Comparison of ENCODE assay signal across 11 cellular contexts in the genomic region with DNA sequence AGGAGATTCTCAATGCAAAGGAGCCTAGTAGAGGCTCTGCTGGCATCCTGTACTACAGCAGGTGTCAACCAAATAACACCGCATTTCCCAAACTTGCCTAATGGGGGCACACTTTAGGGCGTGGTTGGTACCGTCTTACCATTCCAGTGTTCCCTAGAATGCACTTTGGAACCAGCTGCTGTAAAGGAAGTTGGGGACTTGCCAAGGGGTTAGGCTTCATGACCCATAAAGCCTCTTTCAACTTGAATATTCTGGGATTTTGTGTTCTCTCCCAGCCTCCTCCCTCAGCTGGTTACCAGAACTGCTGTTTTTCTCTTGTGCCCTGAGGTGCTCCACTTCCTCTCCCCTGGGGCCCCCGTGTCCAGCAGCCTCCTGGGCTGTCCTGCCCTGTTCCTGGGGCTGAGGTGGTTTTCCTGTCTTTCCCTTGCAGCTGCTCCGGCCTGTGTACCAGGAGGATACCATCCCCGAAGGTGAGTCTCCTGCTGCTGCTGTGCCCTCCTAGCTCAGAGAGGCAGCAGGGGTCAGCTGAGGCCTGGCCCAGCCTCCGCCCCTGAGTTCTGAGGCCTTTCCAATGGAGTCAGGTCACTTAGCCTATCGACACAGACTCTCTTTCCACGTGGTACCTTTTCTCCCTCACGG. TPM values are rescaled to one million over a fixed set of nuclear protein-coding genes. Genes with fewer than 3 reads are reported as not detected.
DNase-seq lines count a peak whose midpoint lies in the region; ATAC-seq, FAIRE-seq and TF ChIP-seq lines count a peak whose summit lies in the region.
"Had no signal": no experiment of that assay in that cellular context is flagged by ENCODE, and none has a peak within 500 bp of the region (broad histone marks: within the 10 kb centered on the region; RNA-seq: fewer than 3 reads in every experiment).

No MANE protein-coding gene starts in this region.

- intact Hi-C loops in kidney (cut with DNase I): no loop called here
- intact Hi-C loops in left lung (cut with DNase I): no loop called here

- H3K27ac ChIP-seq in kidney (ENCODE audit: low read depth in 2 of 2, low read length in 2 of 2) (peak overlapping the region; percentile 68 to 78), left lung (no peak overlapping the region)
- H3K27ac ChIP-seq: epithelial cell of prostate, neutrophil, SJSA1 had no signal

- peak; percentile 20 for DNase-seq in AG09319 (ENCODE audit: extremely low read depth, low read depth)
- DNase-seq in GM13977 (ENCODE audit: low spot score): no peak
- DNase-seq in SW480 (ENCODE audit: low spot score): peak; percentile 13
- no peak for DNase-seq in kidney
- DNase-seq in left lung: no peak
- DNase-seq in T1000 (lab: John Stamatoyannopoulos, UW): no peak

- FAIRE-seq in kidney (lab: Jason Lieb, UNC): no peak

- TF ChIP-seq CTCF in AG09319 (IDR thresholded peaks at IDR 0.05; ENCODE audit: low read depth, low read length) (peak; percentile 12), GM13977 (IDR thresholded peaks at IDR 0.05; ENCODE audit: extremely low read depth, insufficient read depth, missing control alignments) (peak; percentile 33), kidney (IDR thresholded peaks at IDR 0.05; ENCODE audit: borderline replicate concordance, extremely low read depth, insufficient read depth) (peak; percentile 22), left lung (IDR thresholded peaks at IDR 0.05) (no peak)

- ATAC-seq in left lung (no peak), GM19452 (IDR thresholded peaks at IDR 0.05; ENCODE audit: unreplicated experiment) (no peak), HG02798 (IDR thresholded peaks at IDR 0.05; ENCODE audit: poor library complexity, unreplicated experiment) (no peak)

- H3K9me3 ChIP-seq in kidney (ENCODE audit: control insufficient read depth in 1 of 2, low read length in 2 of 2): no peaks in the 10 kb centered on the region
- no peaks in the 10 kb centered on the region for H3K9me3 ChIP-seq in left lung
- H3K9me3 ChIP-seq: neutrophil, SJSA1 had no signal

- no peak overlapping the region for H3K9ac ChIP-seq in kidney (ENCODE audit: low read length in 2 of 2)

- H3K4me1 ChIP-seq in kidney (ENCODE audit: control insufficient read depth in 1 of 2, insufficient read depth in 1 of 2, low read depth in 1 of 2, low read length in 2 of 2) (peaks cover 46 to 48% of the 10 kb centered on the region in 2 donors), left lung (peaks cover 2 to 41% of the 10 kb centered on the region in 2 donors)

- H3K4me3 ChIP-seq in kidney (ENCODE audit: low read length in 2 of 2): peak overlapping the region in 1 of 2 donors; percentile 16
- H3K4me3 ChIP-seq in left lung: no peak overlapping the region
- H3K4me3 ChIP-seq: SJSA1 had no signal

- in situ Hi-C loops in GM13977 (cut with MboI; ENCODE audit: low pct_unique_long_range_greater_than_20kb, low sequenced_read_pairs, unreplicated experiment): no loop called here

- no peaks in the 10 kb centered on the region for H3K36me3 ChIP-seq in kidney (ENCODE audit: control insufficient read depth in 1 of 2, insufficient read depth in 2 of 2, low read length in 2 of 2)
- peaks cover 0 to 11% of the 10 kb centered on the region in 2 donors for H3K36me3 ChIP-seq in left lung
- H3K36me3 ChIP-seq: neutrophil, SJSA1 had no signal

- H3K27me3 ChIP-seq in left lung: no peaks in the 10 kb centered on the region
- H3K27me3 ChIP-seq: neutrophil, SJSA1 had no signal

RNA-seq across cellular contexts. Expression of gene RGS3, which starts 44.7 kb away (rescaled TPM):
- total RNA-seq in kidney (114 TPM), left lung (10 to 100 TPM; 77.8 to 96.9 TPM)
- 137 TPM for polyA plus RNA-seq in kidney (ENCODE audit: insufficient read depth, low read depth, low replicate concordance)

Comparison
In these comparisons a context has a peak if more than half of its experiments do, and no peak if none do; other contexts are left out.
1. DNase-seq: peak in AG09319 (single experiment) and SW480 (single experiment); none in GM13977 (single experiment), kidney (single experiment), left lung (0 of 2) and T1000 (single experiment).
2. CTCF ChIP-seq: peak in AG09319 (single experiment), GM13977 (single experiment) and kidney (single experiment); none in left lung (0 of 2).
3. H3K27ac ChIP-seq: peak in kidney (2 of 2); none in left lung (0 of 2).